10 cellular contexts compared by ENCODE assay signal in the genomic region with DNA sequence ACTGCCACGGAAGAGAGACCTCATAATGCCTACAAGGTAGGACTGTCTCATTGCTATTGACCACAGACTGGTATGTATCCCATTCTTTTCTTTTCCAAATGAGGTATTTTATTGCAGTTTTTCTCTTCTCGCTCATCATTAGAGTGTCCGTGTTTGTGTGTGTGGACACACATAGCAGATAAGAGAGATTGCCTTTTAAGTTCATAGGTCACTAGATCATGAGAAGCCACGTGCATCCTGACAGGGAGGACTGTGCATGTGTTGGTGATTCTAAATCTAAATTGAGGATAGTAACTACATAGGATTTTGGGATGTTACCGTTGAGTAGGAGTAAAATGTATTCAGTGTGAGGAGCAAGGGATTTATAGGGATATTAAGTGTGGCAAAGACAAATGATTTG. TPM values are rescaled to one million over a fixed set of nuclear protein-coding genes. Genes with fewer than 3 reads are reported as not detected.
"Had no signal": no experiment of that assay in that cellular context is flagged by ENCODE, and none has a peak within 500 bp of the region (broad histone marks: within the 10 kb centered on the region; RNA-seq: fewer than 3 reads in every experiment).

No MANE protein-coding gene starts in this region.

- H3K36me3 Mint-ChIP-seq: IgD-negative memory B cell had no signal

- DNase-seq: GM23248, H9, HCEC 1CT, Kasumi-1, KBM-7 had no signal

- H3K4me2 ChIP-seq: KMS-11 had no signal

- H3K27me3 Mint-ChIP-seq: IgD-negative memory B cell had no signal

- H3K27ac Mint-ChIP-seq: IgD-negative memory B cell had no signal

- H3K9ac ChIP-seq: GM23248, KMS-11 had no signal

- H3K27ac ChIP-seq: GM23248, KMS-11 had no signal

- H3K4me3 ChIP-seq: GM23248 had no signal

- H3K9me3 Mint-ChIP-seq: H9 had no signal

- H3K4me3 Mint-ChIP-seq: H9, IgD-negative memory B cell had no signal

- FAIRE-seq: H1, H54, HTR-8/SVneo had no signal

- H2AFZ ChIP-seq: GM23248 had no signal

RNA-seq across cellular contexts. Expression of a gene that starts 37.3 kb away (rescaled TPM):
- total RNA-seq: GM23248 had no signal
- polyA plus RNA-seq: GM23248 had no signal
